In genomic region chr4:184624972-184625554, GRCh38 we compare ENCODE assay signal across 20 cellular contexts. TPM values are rescaled to one million over a fixed set of nuclear protein-coding genes. Genes with fewer than 3 reads are reported as not detected.
A peak's percentile ranks its signal among the peaks of the same experiment; 100 is the strongest.
DNase-seq lines count a peak whose midpoint lies in the region; ATAC-seq, FAIRE-seq and TF ChIP-seq lines count a peak whose summit lies in the region.
"Had no signal": no experiment of that assay in that cellular context is flagged by ENCODE, and none has a peak within 500 bp of the region (broad histone marks: within the 10 kb centered on the region; RNA-seq: fewer than 3 reads in every experiment).

No MANE protein-coding gene starts in this region.

- no peak for TF ChIP-seq EP300 in GM12878 (IDR thresholded peaks at IDR 0.05; ENCODE audit: borderline replicate concordance in 1 of 2, control insufficient read depth in 1 of 2, low read depth in 2 of 2, low read length in 2 of 2)

- ATAC-seq in GM23338 (no peak), GM12878 (no peak), natural killer cell (peak in 2 of 3 donors; percentile 78 to 83), GM18867 (IDR thresholded peaks at IDR 0.05; ENCODE audit: unreplicated experiment) (no peak)

- no peak overlapping the region for H2AFZ ChIP-seq in GM23338
- no peak overlapping the region for H2AFZ ChIP-seq in GM12878 (ENCODE audit: control insufficient read depth, low read depth, low read length)

- H4K20me1 ChIP-seq in GM23338 (replicated peaks; ENCODE audit: insufficient read depth) (no peaks in the 10 kb centered on the region), GM12878 (ENCODE audit: control insufficient read depth, insufficient read depth) (no peaks in the 10 kb centered on the region)
- H4K20me1 ChIP-seq: BLaER1 had no signal

- POLR2A ChIA-PET in GM12878 (lab: Charles Lee), result interaction anchor here (0.7 to 1.0 kb wide), 2 partner anchors 11 to 362 kb away, joined by 3 read pairs; no protein-coding TSS in a partner anchor

- H3K27me3 ChIP-seq in GM23338 (ENCODE audit: insufficient read depth), result no peaks in the 10 kb centered on the region
- no peaks in the 10 kb centered on the region for H3K27me3 ChIP-seq in GM12878 (replicated peaks in 1 of 2; ENCODE audit: control insufficient read depth in 2 of 2, insufficient read depth in 2 of 2, low read length in 1 of 2)
- H3K27me3 ChIP-seq: BLaER1, spleen had no signal

- CTCF ChIA-PET in GM12878 (lab: Yijun Ruan, JAX), result no interaction called here

- TF ChIP-seq CTCF in GM23338 (conservative IDR thresholded peaks at IDR 0.05; ENCODE audit: low read depth in 2 of 2) (no peak), GM12878 (IDR thresholded peaks at IDR 0.05 in 2 of 3, conservative IDR thresholded peaks at IDR 0.05 in 1 of 3; ENCODE audit: control insufficient read depth in 2 of 3, extremely low read depth in 1 of 3, insufficient read depth in 1 of 3, low read depth in 3 of 3, low read length in 3 of 3) (no peak), natural killer cell (IDR thresholded peaks at IDR 0.05) (no peak), GM13977 (IDR thresholded peaks at IDR 0.05; ENCODE audit: extremely low read depth, insufficient read depth, missing control alignments) (no peak)

- H3K9me3 Mint-ChIP-seq in activated CD4-positive, alpha-beta T cell treated with anti-CD3 and anti-CD28 coated beads, Interleukin-2, amount 10 ng/mL, durations not matched to agents 24 days and 14 days, result no peaks in the 10 kb centered on the region
- peaks cover 5% of the 10 kb centered on the region; the same call in 2 of the 3 replicates for H3K9me3 Mint-ChIP-seq in GM23338
- no peaks in the 10 kb centered on the region for H3K9me3 Mint-ChIP-seq in natural killer cell
- H3K9me3 Mint-ChIP-seq: neural crest cell had no signal

- in situ Hi-C loops in GM12878 (cut with MboI), result no loop called here
- in situ Hi-C loops in GM13977 (cut with MboI; ENCODE audit: low pct_unique_long_range_greater_than_20kb, low sequenced_read_pairs, unreplicated experiment), result no loop called here

- TF ChIP-seq RAD21 in GM12878 (IDR thresholded peaks at IDR 0.05; ENCODE audit: insufficient read depth, low read depth, low read length), result no peak

- WGBS in GM12878 (ENCODE audit: insufficient coverage, insufficient replicate concordance, low lambda C conversion rate, missing lambda C conversion rate), result 94% methylated on average over 7 of the region's 7 CpGs

- peaks cover 9% of the 10 kb centered on the region; the same call in 1 of the 2 replicates for H3K36me3 ChIP-seq in GM23338 (ENCODE audit: insufficient read depth)
- H3K36me3 ChIP-seq in GM12878 (ENCODE audit: control insufficient read depth in 2 of 2, insufficient read depth in 2 of 2, low read length in 1 of 2), result peaks cover 2 to 18% of the 10 kb centered on the region in 2 experiments

- H3K9me2 ChIP-seq in GM23338 (ENCODE audit: insufficient read depth), result no peaks in the 10 kb centered on the region

- peak overlapping the region; percentile 32; the same call in 1 of the 2 replicates for H3K27ac ChIP-seq in GM23338 (ENCODE audit: low read depth)
- H3K27ac ChIP-seq in GM12878 (ENCODE audit: control insufficient read depth, insufficient read depth), result no peak overlapping the region
- H3K27ac ChIP-seq: BLaER1, RWPE1, spleen, thoracic aorta had no signal

- FAIRE-seq in GM12878 (lab: Jason Lieb, UNC), result no peak
- FAIRE-seq: endothelial cell of umbilical vein, TTC549 had no signal

- no peak overlapping the region for H3K9ac ChIP-seq in GM12878 (ENCODE audit: control insufficient read depth, insufficient read depth, low read length)
- H3K9ac ChIP-seq: BLaER1 had no signal

- no peaks in the 10 kb centered on the region for H3F3A ChIP-seq in GM23338 (replicated peaks; ENCODE audit: low read depth)

- peaks cover 28% of the 10 kb centered on the region for H3K4me1 Mint-ChIP-seq in activated CD4-positive, alpha-beta T cell treated with anti-CD3 and anti-CD28 coated beads, Interleukin-2, amount 10 ng/mL, durations not matched to agents 24 days and 14 days
- H3K4me1 Mint-ChIP-seq in GM23338 (peaks cover 39% of the 10 kb centered on the region), natural killer cell (peaks cover 34 to 41% of the 10 kb centered on the region in 2 donors)

- SMC1A ChIA-PET in GM12878 (lab: Charles Lee; ENCODE audit: uncharacterized antibody, unreplicated experiment), result interaction anchor here (1.7 kb wide), 1 partner anchor 14 kb away, joined by 4 read pairs; no protein-coding TSS in a partner anchor

- RAD21 ChIA-PET in GM12878 (lab: Charles Lee; ENCODE audit: unreplicated experiment), result no interaction called here

- H3K4me3 ChIP-seq in GM23338 (no peak overlapping the region), GM12878 (no peak overlapping the region)
- H3K4me3 ChIP-seq: BLaER1, spleen, thoracic aorta had no signal

- no peak for DNase-seq in activated CD4-positive, alpha-beta T cell treated with anti-CD3 and anti-CD28 coated beads, Interleukin-2, amount 10 ng/mL, durations not matched to agents 24 days and 14 days
- DNase-seq in activated CD4-positive, alpha-beta T cell treated with anti-CD3 and anti-CD28 coated beads for 4 hours, result no peak
- DNase-seq in GM23338 (ENCODE audit: low spot score) (no peak), GM12878 (ENCODE audit: low read depth, low spot score) (no peak), natural killer cell (no peak), GM13977 (ENCODE audit: low spot score) (no peak)
- DNase-seq in stimulated activated CD4-positive, alpha-beta T cell treated with anti-CD3 and anti-CD28 coated beads, Interleukin-4, amount 100 ng/mL, for 24 hours, result no peak
- DNase-seq: activated effector memory CD4-positive, alpha-beta T cell treated with Interleukin-2 at 50 U/mL for 16 hours; KBM-7; NCI-H1048; NCI-H2081; NCI-H510A; spleen had no signal

- H3K36me3 Mint-ChIP-seq in activated CD4-positive, alpha-beta T cell treated with anti-CD3 and anti-CD28 coated beads, Interleukin-2, amount 10 ng/mL, durations not matched to agents 24 days and 14 days (ENCODE audit: low read depth), result peaks cover 60% of the 10 kb centered on the region
- H3K36me3 Mint-ChIP-seq in GM23338 (ENCODE audit: low read depth), result peaks cover 80% of the 10 kb centered on the region
- H3K36me3 Mint-ChIP-seq in natural killer cell, result peaks cover 24% of the 10 kb centered on the region

- BruUV-seq in GM12878 (replicated peaks; lab: Mats Ljungman, UMichigan), result no TSS peak

- intact Hi-C loops in activated CD4-positive, alpha-beta T cell treated with anti-CD3 and anti-CD28 coated beads, Interleukin-2, amount 10 ng/mL, durations not matched to agents 24 days and 14 days (cut with micrococcal nuclease), result no loop called here
- intact Hi-C loops in GM12878 (cut with micrococcal nuclease; ENCODE audit: unreplicated experiment), result no loop called here
- intact Hi-C loops in natural killer cell (cut with micrococcal nuclease), result no loop called here

- no peaks in the 10 kb centered on the region for H3K27me3 Mint-ChIP-seq in activated CD4-positive, alpha-beta T cell treated with anti-CD3 and anti-CD28 coated beads, Interleukin-2, amount 10 ng/mL, durations not matched to agents 24 days and 14 days
- H3K27me3 Mint-ChIP-seq in GM23338 (ENCODE audit: insufficient read depth, low read depth, poor library complexity), result peaks cover 2% of the 10 kb centered on the region
- no peaks in the 10 kb centered on the region for H3K27me3 Mint-ChIP-seq in natural killer cell (ENCODE audit: low read depth in 2 of 2)

- no peak for TF ChIP-seq POLR2A in GM12878 (IDR thresholded peaks at IDR 0.05; ENCODE audit: low read depth, low read length)

- peak overlapping the region; percentile 10 for H3K4me3 Mint-ChIP-seq in activated CD4-positive, alpha-beta T cell treated with anti-CD3 and anti-CD28 coated beads, Interleukin-2, amount 10 ng/mL, durations not matched to agents 24 days and 14 days
- peak overlapping the region; percentile 30; the same call in 2 of the 3 replicates for H3K4me3 Mint-ChIP-seq in GM23338
- H3K4me3 Mint-ChIP-seq in natural killer cell, result no peak overlapping the region
- H3K4me3 Mint-ChIP-seq: neural crest cell had no signal

- H3K4me2 ChIP-seq in GM23338, result no peak overlapping the region
- no peak overlapping the region for H3K4me2 ChIP-seq in GM12878 (ENCODE audit: control insufficient read depth, insufficient read depth)
- H3K4me2 ChIP-seq: BLaER1 had no signal

- H3K27ac Mint-ChIP-seq in activated CD4-positive, alpha-beta T cell treated with anti-CD3 and anti-CD28 coated beads, Interleukin-2, amount 10 ng/mL, durations not matched to agents 24 days and 14 days, result peak overlapping the region; percentile 75
- H3K27ac Mint-ChIP-seq in GM23338, result peak overlapping the region; percentile 96
- H3K27ac Mint-ChIP-seq in natural killer cell, result peak overlapping the region; percentile 68 to 85

- H3K79me2 ChIP-seq in GM23338 (replicated peaks; ENCODE audit: insufficient read depth), result no peaks in the 10 kb centered on the region; the same call in 1 of the 2 replicates
- H3K79me2 ChIP-seq in GM12878 (ENCODE audit: control insufficient read depth, insufficient read depth, low read length), result no peaks in the 10 kb centered on the region

- peaks cover 16% of the 10 kb centered on the region for H3K4me1 ChIP-seq in GM23338 (ENCODE audit: insufficient read depth)
- no peaks in the 10 kb centered on the region for H3K4me1 ChIP-seq in GM12878 (ENCODE audit: control insufficient read depth, insufficient read depth, low read length)

- H3K9me3 ChIP-seq in GM12878 (replicated peaks; ENCODE audit: control insufficient read depth, insufficient read depth, low read length), result no peaks in the 10 kb centered on the region
- H3K9me3 ChIP-seq: BLaER1, spleen, thoracic aorta had no signal

RNA-seq across cellular contexts. Expression of gene CASP3, which starts 24.2 kb away (rescaled TPM):
- total RNA-seq in activated CD4-positive, alpha-beta T cell treated with anti-CD3 and anti-CD28 coated beads, Interleukin-2, amount 10 ng/mL, durations not matched to agents 24 days and 14 days, result 84.8 and 89.8 TPM in 2 replicates
- total RNA-seq in GM23338 (2014; rRNA removed; shearing (Covaris generic)), result 84.4 and 115 TPM in 2 replicates
- polyA plus RNA-seq in GM23338 (2016; fragmentation: Nextera tagmentation; extraction: Ambion mirVana), result 47.3 and 50.5 TPM in 2 replicates
- total RNA-seq in GM12878 (2013; cell fraction: nucleolus; rRNA removed), result 20.2 and 24.3 TPM in 2 replicates
- total RNA-seq in GM12878 (2014; rRNA removed), result 62.4 and 78.7 TPM in 2 replicates
- 79.8 TPM in 2 replicates for total RNA-seq in GM12878 (2014; rRNA removed; fragmentation: Illumina TruSeq; extraction: Trizol)
- total RNA-seq in GM12878 (2021), result 64.7 and 68.4 TPM in 2 replicates
- polyA plus RNA-seq in GM12878 (2011; ENCODE audit: low read depth), result 32.1 TPM
- 83.2 and 128 TPM in 2 replicates for polyA plus RNA-seq in GM12878 (2011; rRNA removed)
- 24.7 and 28.4 TPM in 2 replicates for polyA plus RNA-seq in GM12878 (2011; cell fraction: cytosol; rRNA removed)
- 23.4 and 27.3 TPM in 2 replicates for polyA plus RNA-seq in GM12878 (2011; cell fraction: nucleus; rRNA removed)
- 39.0 and 43.5 TPM in 2 replicates for polyA plus RNA-seq in GM12878 (2012)
- polyA plus RNA-seq in GM12878 (2014; fragmentation: Illumina TruSeq; extraction: Trizol), result 82.8 and 96.8 TPM in 2 replicates
- polyA plus RNA-seq in GM12878 (2014; fragmentation: Nextera tagmentation; extraction: Ambion mirVana), result 10 to 100 TPM; 50.0 to 59.0 TPM
- polyA plus RNA-seq in GM12878 (2014; rRNA removed), result 58.8 and 69.0 TPM in 2 replicates
- 100 to 1,000 TPM; 193 to 194 TPM for polyA plus RNA-seq in GM12878 (2016; fragmentation: Nextera tagmentation; extraction: Ambion mirVana)
- polyA minus RNA-seq in GM12878 (2011; rRNA and poly(A)+ RNA removed), result 20.9 and 26.8 TPM in 2 replicates
- 12.2 and 14.6 TPM in 2 replicates for polyA minus RNA-seq in GM12878 (2011; cell fraction: cytosol; rRNA and poly(A)+ RNA removed)
- polyA minus RNA-seq in GM12878 (2011; cell fraction: nucleus; rRNA and poly(A)+ RNA removed), result 6.6 and 7.8 TPM in 2 replicates
- total RNA-seq in natural killer cell, result 10 to 100 TPM; 20.9 to 35.1 (median 30.2) TPM

RNA-seq across cellular contexts. Expression of gene PRIMPOL, which starts 24.5 kb away (rescaled TPM):
- 14.7 and 17.6 TPM in 2 replicates for total RNA-seq in activated CD4-positive, alpha-beta T cell treated with anti-CD3 and anti-CD28 coated beads, Interleukin-2, amount 10 ng/mL, durations not matched to agents 24 days and 14 days
- total RNA-seq in GM23338 (2014; rRNA removed; shearing (Covaris generic)), result 3.5 and 10.1 TPM in 2 replicates
- polyA plus RNA-seq in GM23338 (2016; fragmentation: Nextera tagmentation; extraction: Ambion mirVana) (8.5 and 9.6 TPM in 2 replicates), GM12878 (2011; rRNA removed) (23.7 and 40.1 TPM in 2 replicates), GM12878 (2014; fragmentation: Illumina TruSeq; extraction: Trizol) (11.4 and 12.9 TPM in 2 replicates), GM12878 (2014; fragmentation: Nextera tagmentation; extraction: Ambion mirVana) (10 to 100 TPM; 10.6 to 11.5 TPM), GM12878 (2014; rRNA removed) (13.6 and 15.1 TPM in 2 replicates), GM12878 (2016; fragmentation: Nextera tagmentation; extraction: Ambion mirVana) (10 to 100 TPM; 22.7 to 22.9 TPM)
- 36.9 and 37.3 TPM in 2 replicates for total RNA-seq in GM12878 (2013; cell fraction: nucleolus; rRNA removed)
- total RNA-seq in GM12878 (2014; rRNA removed) (10.8 and 16.4 TPM in 2 replicates), GM12878 (2014; rRNA removed; fragmentation: Illumina TruSeq; extraction: Trizol) (16.6 and 17.3 TPM in 2 replicates), GM12878 (2021) (12.8 and 12.9 TPM in 2 replicates), natural killer cell (10 to 100 TPM; 13.2 to 17.9 (median 16.9) TPM)
- 4.6 TPM for polyA plus RNA-seq in GM12878 (2011; ENCODE audit: low read depth)
- 7.6 and 8.0 TPM in 2 replicates for polyA plus RNA-seq in GM12878 (2011; cell fraction: cytosol; rRNA removed)
- polyA plus RNA-seq in GM12878 (2011; cell fraction: nucleus; rRNA removed), result 14.7 and 18.9 TPM in 2 replicates
- polyA plus RNA-seq in GM12878 (2012), result 9.9 and 11.1 TPM in 2 replicates
- polyA minus RNA-seq in GM12878 (2011; rRNA and poly(A)+ RNA removed), result 3.0 and 3.9 TPM in 2 replicates
- 2.8 and 6.4 TPM in 2 replicates for polyA minus RNA-seq in GM12878 (2011; cell fraction: cytosol; rRNA and poly(A)+ RNA removed)
- polyA minus RNA-seq in GM12878 (2011; cell fraction: nucleus; rRNA and poly(A)+ RNA removed), result 4.5 and 4.6 TPM in 2 replicates

Comparison
In these comparisons a context has a peak if more than half of its experiments do, and no peak if none do; other contexts are left out.
1. ATAC-seq: peak in natural killer cell (2 of 3); none in GM23338 (single experiment), GM12878 (single experiment) and GM18867 (single experiment).
2. Peak in every context shown above with its lines, with median percentiles within 50 percentile points of each other: H3K27ac Mint-ChIP-seq.